ENCODE assay signal across 1 cellular context in genomic region chr19:964761-965694, GRCh38.
A peak's percentile ranks its signal among the peaks of the same experiment; 100 is the strongest.
TF ChIP-seq lines count a peak whose summit lies in the region.

No MANE protein-coding gene starts in this region.

TF ChIP-seq in GM12891, 5 proteins besides CTCF, POLR2A, EP300 and RAD21:
- no peak for TF ChIP-seq SPI1 (IDR thresholded peaks at IDR 0.05; ENCODE audit: low read depth, low read length)
- TF ChIP-seq TAF1 (IDR thresholded peaks at IDR 0.05; ENCODE audit: low read depth, low read length) = no peak
- no peak for TF ChIP-seq POU2F2 (IDR thresholded peaks at IDR 0.05; ENCODE audit: low read depth, low read length)
- 0 out of 2 replicates have a peak, but pooled peaks have one; percentile 15 for TF ChIP-seq POLR2AphosphoS5 (IDR thresholded peaks at IDR 0.05; ENCODE audit: low read depth, low read length)
- TF ChIP-seq PAX5 (IDR thresholded peaks at IDR 0.05; ENCODE audit: insufficient read depth, low read length, severe bottlenecking) = no peak
